8 cellular contexts compared by ENCODE assay signal in genomic region chr16:46620265-46621005, GRCh38. TPM values are rescaled to one million over a fixed set of nuclear protein-coding genes. Genes with fewer than 3 reads are reported as not detected.
DNase-seq lines count a peak whose midpoint lies in the region; ATAC-seq, FAIRE-seq and TF ChIP-seq lines count a peak whose summit lies in the region.

No MANE protein-coding gene starts in this region.

- 3% methylated on average over 11 of the region's 11 CpGs for WGBS in HepG2 (ENCODE audit: low lambda C conversion rate)

- H3K27ac Mint-ChIP-seq in activated naive CD4-positive, alpha-beta T cell treated with anti-CD3 and anti-CD28 coated beads, Interleukin-2, amount 50 U/mL, for 72 hours = peak overlapping the region; percentile 90 to 91
- H3K27ac Mint-ChIP-seq in type B pancreatic cell = peak overlapping the region; percentile 73

- H4K20me1 ChIP-seq in KMS-11 (ENCODE audit: insufficient read depth) = no peaks in the 10 kb centered on the region
- H4K20me1 ChIP-seq in HepG2 (ENCODE audit: insufficient read depth, low read length) = no peaks in the 10 kb centered on the region

- H3K4me2 ChIP-seq in KMS-11 = peak overlapping the region; percentile 99
- H3K4me2 ChIP-seq in HepG2 (ENCODE audit: low read depth, low read length) = peak overlapping the region; percentile 80

- H3K9me3 Mint-ChIP-seq in activated naive CD4-positive, alpha-beta T cell treated with anti-CD3 and anti-CD28 coated beads, Interleukin-2, amount 50 U/mL, for 72 hours = no peaks in the 10 kb centered on the region
- no peaks in the 10 kb centered on the region for H3K9me3 Mint-ChIP-seq in type B pancreatic cell

- H3K4me1 Mint-ChIP-seq in type B pancreatic cell (ENCODE audit: unreplicated experiment) = peaks cover 17% of the 10 kb centered on the region

- intact Hi-C loops in A673 (cut with micrococcal nuclease; ENCODE audit: unreplicated experiment) (no loop called here), HepG2 (cut with micrococcal nuclease; ENCODE audit: unreplicated experiment) (loop anchor here (1.0 kb wide), 1 partner anchor 66 kb away; no protein-coding TSS in a partner anchor)

- no peak for TF ChIP-seq RAD21 in HepG2 (CRISPR knock-in tag; IDR thresholded peaks at IDR 0.05)

- H3K27ac ChIP-seq in A673 (ENCODE audit: low read depth, low read length, poor library complexity, severe bottlenecking) = peak overlapping the region; percentile 70
- H3K27ac ChIP-seq in KMS-11 = peak overlapping the region; percentile 67
- H3K27ac ChIP-seq in HepG2 (ENCODE audit: extremely low read length, insufficient read depth, low read length) = peak overlapping the region; percentile 58

- H3K4me3 Mint-ChIP-seq in type B pancreatic cell = peak overlapping the region; percentile 91

- CTCF ChIA-PET in A673 (lab: Charles Lee) = no interaction called here
- CTCF ChIA-PET in HepG2 (lab: Yijun Ruan, JAX; ENCODE audit: low intra/inter-chr PET ratio, low total read pairs) = no interaction called here
- CTCF ChIA-PET in HEK293T (lab: Yijun Ruan, JAX) = interaction anchor here (0.6 kb wide), 1 partner anchor 403 kb away, joined by 4 read pairs; no protein-coding TSS in a partner anchor

- H3K27me3 ChIP-seq in A673 (replicated peaks; ENCODE audit: insufficient read depth, low read depth, low read length, poor library complexity) (no peaks in the 10 kb centered on the region), KMS-11 (ENCODE audit: insufficient read depth, low read depth) (no peaks in the 10 kb centered on the region), HepG2 (ENCODE audit: control insufficient read depth in 1 of 2, insufficient read depth in 2 of 2, low read length in 2 of 2) (no peaks in the 10 kb centered on the region; a peak in 1 of 5 replicates)

- H2AFZ ChIP-seq in KMS-11 (ENCODE audit: low read depth) = peak overlapping the region; percentile 81
- H2AFZ ChIP-seq in HepG2 (ENCODE audit: low read length) = no peak overlapping the region

- POLR2A ChIA-PET in A673 (lab: Charles Lee; ENCODE audit: low non-redundant PET) = no interaction called here
- POLR2A ChIA-PET in HepG2 (lab: Yijun Ruan, JAX) = interaction anchor here (1.3 kb wide), 1 partner anchor 13 kb away, joined by 4 read pairs; no protein-coding TSS in a partner anchor
- POLR2A ChIA-PET in HEK293T (lab: Yijun Ruan, JAX) = interaction anchor here (0.6 to 1.6 kb wide), 3 partner anchors 9 to 71 kb away, joined by 3 to 7 read pairs (median 4); no protein-coding TSS in a partner anchor

- H3K4me1 ChIP-seq in A673 (ENCODE audit: insufficient read depth, low read length, poor library complexity, severe bottlenecking) (no peaks in the 10 kb centered on the region), KMS-11 (ENCODE audit: low read depth, poor library complexity, severe bottlenecking) (peaks cover 12% of the 10 kb centered on the region), HepG2 (ENCODE audit: insufficient read depth, low read length) (peaks cover 22% of the 10 kb centered on the region)

- no peaks in the 10 kb centered on the region for H3K9me3 ChIP-seq in A673 (ENCODE audit: low read depth, low read length, poor library complexity, severe bottlenecking)
- no peaks in the 10 kb centered on the region for H3K9me3 ChIP-seq in HepG2 (ENCODE audit: low read length)

- H3K36me3 Mint-ChIP-seq in activated naive CD4-positive, alpha-beta T cell treated with anti-CD3 and anti-CD28 coated beads, Interleukin-2, amount 50 U/mL, for 72 hours = peaks cover 22% of the 10 kb centered on the region in 2 donors
- H3K36me3 Mint-ChIP-seq in type B pancreatic cell = peaks cover 5% of the 10 kb centered on the region

- H3K4me3 ChIP-seq in A673 (ENCODE audit: low read depth, low read length, poor library complexity, severe bottlenecking) (peak overlapping the region; percentile 69), KMS-11 (IDR thresholded peaks at IDR 0.05; ENCODE audit: insufficient read depth, low read depth, low read length) (no peak overlapping the region), HepG2 (replicated peaks in 1 of 3; ENCODE audit: insufficient read depth in 1 of 3, low read depth in 2 of 3, low read length in 3 of 3) (peak overlapping the region; percentile 87 to 96 (median 89))

- BruUV-seq in A673 (replicated peaks; lab: Mats Ljungman, UMichigan) (TSS peak; percentile 56), HepG2 (replicated peaks; lab: Mats Ljungman, UMichigan) (TSS peak; percentile 73)

- in situ Hi-C loops in HepG2 (cut with HindIII; ENCODE audit: extremely low pct_ligation_motif_present, low pct_unique_long_range_greater_than_20kb) = no loop called here

- H3K36me3 ChIP-seq in A673 (ENCODE audit: insufficient read depth, low read length, poor library complexity, severe bottlenecking) = peaks cover 26% of the 10 kb centered on the region
- peaks cover 5% of the 10 kb centered on the region; the same call in 1 of the 2 replicates for H3K36me3 ChIP-seq in KMS-11 (ENCODE audit: insufficient read depth)
- H3K36me3 ChIP-seq in HepG2 (replicated peaks in 1 of 2; ENCODE audit: control insufficient read depth in 1 of 2, insufficient read depth in 2 of 2, low read length in 2 of 2) = peaks cover 9 to 22% of the 10 kb centered on the region in 2 experiments

- no peak for TF ChIP-seq CTCF in A673 (conservative IDR thresholded peaks at IDR 0.05; ENCODE audit: low read depth, low read length)
- no peak for TF ChIP-seq CTCF in KMS-11 (conservative IDR thresholded peaks at IDR 0.05; ENCODE audit: low read depth, low read length)
- no peak for TF ChIP-seq CTCF in HepG2 (CRISPR knock-in tag; IDR thresholded peaks at IDR 0.05)
- TF ChIP-seq CTCF in type B pancreatic cell (conservative IDR thresholded peaks at IDR 0.05) = no peak

- peak; percentile 14 for ATAC-seq in GM18505 (IDR thresholded peaks at IDR 0.05; ENCODE audit: unreplicated experiment)
- peak in 1 of 2 donors; percentile 26 for ATAC-seq in activated naive CD4-positive, alpha-beta T cell treated with anti-CD3 and anti-CD28 coated beads, Interleukin-2, amount 50 U/mL, for 72 hours
- no peak for ATAC-seq in HepG2

- H3K79me2 ChIP-seq in KMS-11 (ENCODE audit: insufficient read depth, low read depth) (peaks cover 36% of the 10 kb centered on the region), HepG2 (ENCODE audit: insufficient read depth, low read length) (peaks cover 18% of the 10 kb centered on the region)

- DNase-seq in A673 (ENCODE audit: low spot score) (no peak), HepG2 (ENCODE audit: low spot score) (no peak), type B pancreatic cell (ENCODE audit: extremely low spot score, unreplicated experiment) (no peak), NCI-H1694 treated with DMSO at 0.1 percent for 48 hours (lab: John Stamatoyannopoulos, UW) (no peak), HEK293T (ENCODE audit: extremely low spot score) (no peak)
- DNase-seq in activated naive CD4-positive, alpha-beta T cell treated with anti-CD3 and anti-CD28 coated beads, Interleukin-2, amount 50 U/mL, for 72 hours (ENCODE audit: low spot score in 2 of 2) = peak in 1 of 2 donors; percentile 12

- peak overlapping the region; percentile 84 for H3K9ac ChIP-seq in KMS-11
- H3K9ac ChIP-seq in HepG2 (ENCODE audit: insufficient read depth, low read depth, low read length) = peak overlapping the region; percentile 75

- no peak for FAIRE-seq in HepG2 (lab: Jason Lieb, UNC)

- no peaks in the 10 kb centered on the region for H3K27me3 Mint-ChIP-seq in type B pancreatic cell

- no peak for TF ChIP-seq EP300 in HepG2 (IDR thresholded peaks at IDR 0.05; ENCODE audit: low read depth in 2 of 2, low read length in 2 of 2)
- TF ChIP-seq EP300 in HepG2 (CRISPR knock-in tag; IDR thresholded peaks at IDR 0.05; ENCODE audit: borderline replicate concordance) = no peak

- TF ChIP-seq POLR2A in GM18505 (IDR thresholded peaks at IDR 0.05; ENCODE audit: borderline replicate concordance, extremely low read depth, insufficient read depth, insufficient read length) = no peak
- TF ChIP-seq POLR2A in HepG2 (IDR thresholded peaks at IDR 0.05; ENCODE audit: insufficient read depth in 1 of 2, low read depth in 2 of 2, low read length in 2 of 2) = no peak

TF ChIP-seq in HEK293T, 16 proteins besides CTCF, POLR2A, EP300 and RAD21:
- TF ChIP-seq ELF4 (IDR thresholded peaks at IDR 0.05) = no peak
- TF ChIP-seq SUZ12 (IDR thresholded peaks at IDR 0.05) = no peak
- TF ChIP-seq TARDBP (IDR thresholded peaks at IDR 0.05) = no peak
- TF ChIP-seq SP1 (IDR thresholded peaks at IDR 0.05) = no peak

RNA-seq across cellular contexts. Expression of gene SHCBP1, which starts 0.7 kb away (rescaled TPM):
- total RNA-seq in A673 (2021) (43.4 and 46.5 TPM in 2 replicates), HepG2 (2016; rRNA removed; fragmentation: Illumina TruSeq; extraction: Trizol) (33.0 and 48.9 TPM in 2 replicates), type B pancreatic cell (ENCODE audit: low replicate concordance) (5.4 and 12.7 TPM in 2 replicates)
- 10 to 100 TPM; 39.8 to 41.3 TPM for total RNA-seq in activated naive CD4-positive, alpha-beta T cell treated with anti-CD3 and anti-CD28 coated beads, Interleukin-2, amount 50 U/mL, for 72 hours
- total RNA-seq in HepG2 (2016; cell fraction: cytosol; rRNA removed; fragmentation: Illumina TruSeq; extraction: Trizol; ENCODE audit: low read depth) = 5.0 and 6.1 TPM in 2 replicates
- total RNA-seq in HepG2 (2016; cell fraction: insoluble cytoplasmic fraction; rRNA removed; fragmentation: Illumina TruSeq; extraction: Trizol) = 32.4 and 47.2 TPM in 2 replicates
- total RNA-seq in HepG2 (2016; cell fraction: membrane; rRNA removed; fragmentation: Illumina TruSeq; extraction: Trizol) = 10.4 and 12.6 TPM in 2 replicates
- total RNA-seq in HepG2 (2016; cell fraction: nucleus; rRNA removed; fragmentation: Illumina TruSeq; extraction: Trizol) = 27.5 and 30.0 TPM in 2 replicates
- polyA plus RNA-seq in HepG2 (2011; rRNA removed) = 8.2 and 15.7 TPM in 2 replicates
- 6.5 and 7.0 TPM in 2 replicates for polyA plus RNA-seq in HepG2 (2011; cell fraction: cytosol; rRNA removed)
- polyA plus RNA-seq in HepG2 (2011; cell fraction: nucleus; rRNA removed) = 6.7 and 7.0 TPM in 2 replicates
- polyA plus RNA-seq in HepG2 (2012) = 5.5 and 12.5 TPM in 2 replicates
- 8.0 and 8.7 TPM in 2 replicates for polyA plus RNA-seq in HepG2 (2016; cell fraction: cytosol; fragmentation: Illumina TruSeq; extraction: Trizol; ENCODE audit: low read depth)
- 46.5 and 49.0 TPM in 2 replicates for polyA plus RNA-seq in HepG2 (2016; cell fraction: insoluble cytoplasmic fraction; fragmentation: Illumina TruSeq; extraction: Trizol; ENCODE audit: low read depth)
- 11.0 and 11.6 TPM in 2 replicates for polyA plus RNA-seq in HepG2 (2016; cell fraction: membrane; fragmentation: Illumina TruSeq; extraction: Trizol; ENCODE audit: low read depth)
- polyA plus RNA-seq in HepG2 (2016; cell fraction: nucleus; fragmentation: Illumina TruSeq; extraction: Trizol; ENCODE audit: insufficient read depth, low read depth) = 29.0 and 34.9 TPM in 2 replicates
- polyA minus RNA-seq in HepG2 (2011; rRNA and poly(A)+ RNA removed; ENCODE audit: low replicate concordance) = 16.5 and 44.1 TPM in 2 replicates
- 10.4 and 13.5 TPM in 2 replicates for polyA minus RNA-seq in HepG2 (2011; cell fraction: cytosol; rRNA and poly(A)+ RNA removed)
- 16.2 and 22.8 TPM in 2 replicates for polyA minus RNA-seq in HepG2 (2011; cell fraction: nucleus; rRNA and poly(A)+ RNA removed)
